9 cellular contexts compared by ENCODE assay signal in the genomic region with DNA sequence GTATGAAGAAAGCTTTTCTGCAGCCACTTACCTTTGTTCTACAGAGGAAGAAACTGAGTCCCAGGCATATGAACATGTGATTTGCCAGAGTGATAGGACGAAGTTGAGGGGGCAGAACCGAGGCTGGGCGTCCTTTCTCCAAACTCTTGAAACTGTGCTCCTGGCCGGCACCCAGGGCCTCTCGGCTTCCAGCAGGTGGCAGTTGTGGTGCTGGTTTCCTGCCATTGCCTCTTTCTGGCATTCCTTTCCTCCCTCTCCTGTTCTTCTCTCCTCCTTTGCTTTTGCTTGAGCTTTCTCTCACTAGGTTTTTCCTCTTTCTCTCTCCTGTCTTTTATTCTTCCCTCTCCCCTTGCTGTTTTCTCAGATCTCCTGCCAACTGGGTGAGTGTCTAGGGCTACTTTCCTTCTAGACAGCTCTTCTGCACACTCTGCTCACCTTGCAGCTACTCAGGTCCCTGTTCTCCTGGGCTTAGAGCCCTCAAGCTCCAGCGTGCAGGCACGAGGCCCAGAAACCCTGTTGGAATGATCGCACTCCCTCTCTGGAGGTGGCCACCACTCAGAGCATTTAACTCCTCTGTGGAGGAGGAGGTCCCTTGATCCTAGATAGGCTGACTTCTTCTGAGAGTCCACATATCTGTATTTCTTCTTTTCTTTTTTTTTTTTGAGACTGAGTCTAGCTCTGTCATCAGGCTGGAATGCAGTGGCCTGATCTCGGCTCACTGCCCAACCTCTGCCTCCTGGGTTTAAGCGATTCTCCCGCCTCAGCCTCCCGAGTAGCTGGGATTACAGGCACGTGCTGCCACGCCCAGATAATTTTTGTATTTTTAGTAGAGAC. TPM values are rescaled to one million over a fixed set of nuclear protein-coding genes. Genes with fewer than 3 reads are reported as not detected.
DNase-seq lines count a peak whose midpoint lies in the region; ATAC-seq and TF ChIP-seq lines count a peak whose summit lies in the region.
"Had no signal": no experiment of that assay in that cellular context is flagged by ENCODE, and none has a peak within 500 bp of the region (broad histone marks: within the 10 kb centered on the region; RNA-seq: fewer than 3 reads in every experiment).

No MANE protein-coding gene starts in this region.

- 15 to 26% (median 16%) methylated on average over 14 of the region's 14 CpGs for WGBS in psoas muscle, 3 donors

- CTCF ChIA-PET in activated CD4-positive, alpha-beta T cell treated with anti-CD3 and anti-CD28 coated beads for 36 hours (lab: Charles Lee) = interaction anchor here (0.6 to 5.2 kb wide), 3 partner anchors 55 to 218 kb away, joined by 3 to 41 read pairs (median 3); no protein-coding TSS in a partner anchor

- ATAC-seq in psoas muscle (peak in 3 of 4 donors; percentile 29 to 50 (median 30)), GM21423 (IDR thresholded peaks at IDR 0.05; ENCODE audit: unreplicated experiment) (no peak)
- no peak for ATAC-seq in activated CD4-positive, alpha-beta T cell treated with anti-CD3 and anti-CD28 coated beads for 36 hours

- H3K4me1 Mint-ChIP-seq in activated CD4-positive, alpha-beta T cell treated with anti-CD3 and anti-CD28 coated beads for 36 hours = peaks cover 8% of the 10 kb centered on the region

- peak; percentile 46 for TF ChIP-seq CTCF in psoas muscle (IDR thresholded peaks at IDR 0.05)

- intact Hi-C loops in psoas muscle (cut with DNase I) = loop anchor here (2.0 to 10.0 kb wide), 2 partner anchors 73 to 327 kb away; no protein-coding TSS in a partner anchor
- intact Hi-C loops in activated CD4-positive, alpha-beta T cell treated with anti-CD3 and anti-CD28 coated beads for 36 hours (cut with DNase I, micrococcal nuclease) = loop anchor here (1.0 to 5.0 kb wide), 3 partner anchors 74 to 325 kb away; no protein-coding TSS in a partner anchor

- POLR2A ChIA-PET in activated CD4-positive, alpha-beta T cell treated with anti-CD3 and anti-CD28 coated beads for 36 hours (lab: Charles Lee) = no interaction called here

- no peak overlapping the region for H3K27ac Mint-ChIP-seq in activated CD4-positive, alpha-beta T cell treated with anti-CD3 and anti-CD28 coated beads for 36 hours

- H3K9me3 ChIP-seq in psoas muscle = no peaks in the 10 kb centered on the region

- H3K27me3 ChIP-seq in psoas muscle (ENCODE audit: insufficient read depth in 3 of 3, low read length in 2 of 3) = no peaks in the 10 kb centered on the region

- H3K4me3 Mint-ChIP-seq in activated CD4-positive, alpha-beta T cell treated with anti-CD3 and anti-CD28 coated beads for 36 hours = no peak overlapping the region
- H3K4me3 Mint-ChIP-seq: CD4-positive, CD25-positive, alpha-beta regulatory T cell had no signal

- no peaks in the 10 kb centered on the region for H3K27me3 Mint-ChIP-seq in activated CD4-positive, alpha-beta T cell treated with anti-CD3 and anti-CD28 coated beads for 36 hours
- H3K27me3 Mint-ChIP-seq: CD4-positive, CD25-positive, alpha-beta regulatory T cell had no signal

- H3K36me3 ChIP-seq in psoas muscle (ENCODE audit: insufficient read depth in 1 of 2, low read depth in 1 of 2) = no peaks in the 10 kb centered on the region

- H3K9me3 Mint-ChIP-seq in activated CD4-positive, alpha-beta T cell treated with anti-CD3 and anti-CD28 coated beads for 36 hours (ENCODE audit: low read depth) = no peaks in the 10 kb centered on the region
- H3K9me3 Mint-ChIP-seq: CD4-positive, CD25-positive, alpha-beta regulatory T cell had no signal

- peaks cover 65% of the 10 kb centered on the region for H3K4me1 ChIP-seq in psoas muscle

- no peak overlapping the region for H3K4me3 ChIP-seq in psoas muscle

- H3K27ac ChIP-seq in psoas muscle = peak overlapping the region; percentile 81

- H3K36me3 Mint-ChIP-seq in activated CD4-positive, alpha-beta T cell treated with anti-CD3 and anti-CD28 coated beads for 36 hours (ENCODE audit: low read depth) = peaks cover 4% of the 10 kb centered on the region

- DNase-seq in NCI-H1105 treated with DMSO at 0.1 percent for 48 hours (lab: John Stamatoyannopoulos, UW) (peak; percentile 13), NCI-H1105 (lab: John Stamatoyannopoulos, UW) (no peak), T1000 (lab: John Stamatoyannopoulos, UW) (peak; percentile 23), glomerular visceral epithelial cell (ENCODE audit: extremely low spot score) (peak; percentile 70), psoas muscle (peak; percentile 68 to 74), SIG-M5 treated with dmso at 0.1 percent for 504 hours (lab: John Stamatoyannopoulos, UW; ENCODE audit: unreplicated experiment) (no peak)
- DNase-seq in activated CD4-positive, alpha-beta T cell treated with anti-CD3 and anti-CD28 coated beads for 36 hours = no peak
- DNase-seq: CD4-positive, CD25-positive, alpha-beta regulatory T cell had no signal

RNA-seq across cellular contexts. Expression of a gene that starts 26.2 kb away (rescaled TPM):
- 100 to 1,000 TPM in 3 of 4 donors, 10 to 100 TPM in 1; 94.8 to 128 (median 120) TPM for total RNA-seq in psoas muscle
- polyA plus RNA-seq in psoas muscle = 10 to 100 TPM; 30.8 to 68.2 (median 45.2) TPM
- 10 to 100 TPM; 22.4 to 23.6 TPM for total RNA-seq in activated CD4-positive, alpha-beta T cell treated with anti-CD3 and anti-CD28 coated beads for 36 hours

Comparison
In these comparisons a context has a peak if more than half of its experiments do, and no peak if none do; other contexts are left out.
1. DNase-seq: peak in NCI-H1105 treated with DMSO at 0.1 percent for 48 hours (single experiment), T1000 (single experiment), glomerular visceral epithelial cell (single experiment) and psoas muscle (2 of 2); none in NCI-H1105 (single experiment), activated CD4-positive, alpha-beta T cell treated with anti-CD3 and anti-CD28 coated beads for 36 hours (single experiment) and SIG-M5 treated with dmso at 0.1 percent for 504 hours (single experiment).
2. ATAC-seq: peak in psoas muscle (3 of 4); none in GM21423 (single experiment) and activated CD4-positive, alpha-beta T cell treated with anti-CD3 and anti-CD28 coated beads for 36 hours (single experiment).